ENCODE assay signal across 8 cellular contexts in genomic region chr14:90398315-90398811, GRCh38. TPM values are rescaled to one million over a fixed set of nuclear protein-coding genes. Genes with fewer than 3 reads are reported as not detected.
DNase-seq lines count a peak whose midpoint lies in the region; ATAC-seq lines count a peak whose summit lies in the region.

No MANE protein-coding gene starts in this region.

- peak; percentile 31 for DNase-seq in H4 (ENCODE audit: low spot score)
- DNase-seq in NCI-H146 (lab: John Stamatoyannopoulos, UW), result peak; percentile 73
- peak; percentile 72 for DNase-seq in activated CD4-positive, alpha-beta T cell treated with anti-CD3 and anti-CD28 coated beads for 48 hours
- peak; percentile 54 for DNase-seq in mesenchymal stem cell
- DNase-seq in stimulated activated CD8-positive, alpha-beta memory T cell treated with anti-CD3 and anti-CD28 coated beads, Interleukin-4, amount 100 ng/mL, for 24 hours (ENCODE audit: low read depth), result peak; percentile 32

- H3K9me3 ChIP-seq in ES-I3 (ENCODE audit: control insufficient read depth, insufficient read depth, low read length) (no peaks in the 10 kb centered on the region), mesenchymal stem cell (ENCODE audit: control insufficient read depth, low read length) (no peaks in the 10 kb centered on the region)

- no peak for ATAC-seq in GM21786 (IDR thresholded peaks at IDR 0.05; ENCODE audit: unreplicated experiment)

- H3K36me3 ChIP-seq in ES-I3 (ENCODE audit: insufficient read depth, low read length) (peaks cover 27% of the 10 kb centered on the region), mesenchymal stem cell (ENCODE audit: control insufficient read depth in 1 of 2, insufficient read depth in 2 of 2, low read depth in 1 of 2, low read length in 2 of 2) (peaks cover 17 to 32% of the 10 kb centered on the region in 2 experiments)

- H2BK15ac ChIP-seq in mesenchymal stem cell (ENCODE audit: low read depth, poor library complexity, severe bottlenecking), result peak overlapping the region; percentile 26

- no peak overlapping the region for H3K27ac ChIP-seq in mesenchymal stem cell (ENCODE audit: low read length, poor library complexity, severe bottlenecking)

- H3K23ac ChIP-seq in mesenchymal stem cell (ENCODE audit: low read length in 2 of 2), result peak overlapping the region in 1 of 2 experiments; percentile 89

- no peak overlapping the region for H2BK12ac ChIP-seq in mesenchymal stem cell (ENCODE audit: low read length in 2 of 2)

- no peak overlapping the region for H2BK5ac ChIP-seq in mesenchymal stem cell (ENCODE audit: low read depth, low read length, poor library complexity, severe bottlenecking)

- H3K18ac ChIP-seq in mesenchymal stem cell (ENCODE audit: low read depth in 1 of 2, low read length in 2 of 2), result peak overlapping the region; percentile 28 to 89

- H2AFZ ChIP-seq in mesenchymal stem cell (ENCODE audit: low read depth, low read length), result no peak overlapping the region

- H3K4me3 Mint-ChIP-seq in dendritic cell treated with granulocyte-macrophage colony-stimulating factor and Interleukin-4, amounts not matched to agents 40 ng/mL and 50 ng/mL, for 4 days, result peak overlapping the region; percentile 96

- H4K8ac ChIP-seq in mesenchymal stem cell (ENCODE audit: low read length), result no peak overlapping the region

- peaks cover 24% of the 10 kb centered on the region for H3K79me1 ChIP-seq in mesenchymal stem cell (replicated peaks; ENCODE audit: low read length, poor library complexity, severe bottlenecking)

- peaks cover 7% of the 10 kb centered on the region for H3K4me1 ChIP-seq in ES-I3 (ENCODE audit: insufficient read depth, low read length)
- peaks cover 7% of the 10 kb centered on the region for H3K4me1 ChIP-seq in mesenchymal stem cell (ENCODE audit: control insufficient read depth, insufficient read depth, low read depth, low read length)

- peak overlapping the region; percentile 98 for H3K4me2 ChIP-seq in mesenchymal stem cell (ENCODE audit: low read length, poor library complexity, severe bottlenecking)

- no peak overlapping the region for H4K91ac ChIP-seq in mesenchymal stem cell (ENCODE audit: low read length)

- H3K36me3 Mint-ChIP-seq in dendritic cell treated with granulocyte-macrophage colony-stimulating factor and Interleukin-4, amounts not matched to agents 40 ng/mL and 50 ng/mL, for 4 days (ENCODE audit: low read depth), result peaks cover 48% of the 10 kb centered on the region

- peak overlapping the region; percentile 16 to 53 for H3K4ac ChIP-seq in mesenchymal stem cell (ENCODE audit: low read depth in 1 of 2, low read length in 2 of 2)

- H3K4me1 Mint-ChIP-seq in dendritic cell treated with granulocyte-macrophage colony-stimulating factor and Interleukin-4, amounts not matched to agents 40 ng/mL and 50 ng/mL, for 4 days (ENCODE audit: low read depth), result peaks cover 38% of the 10 kb centered on the region

- H2AK5ac ChIP-seq in mesenchymal stem cell (ENCODE audit: low read length, severe bottlenecking), result no peak overlapping the region

- H2BK120ac ChIP-seq in mesenchymal stem cell (ENCODE audit: low read depth, low read length), result no peak overlapping the region

- intact Hi-C loops in dendritic cell treated with granulocyte-macrophage colony-stimulating factor and Interleukin-4, amounts not matched to agents 40 ng/mL and 50 ng/mL, for 4 days (cut with micrococcal nuclease), result loop anchor here (5.0 kb wide), 3 partner anchors 66 to 441 kb away; partner anchors contain the start of genes NRDE2 and TDP1

- H3K27me3 Mint-ChIP-seq in dendritic cell treated with granulocyte-macrophage colony-stimulating factor and Interleukin-4, amounts not matched to agents 40 ng/mL and 50 ng/mL, for 4 days, result peaks cover 1% of the 10 kb centered on the region

- no peaks in the 10 kb centered on the region for H3K9me3 Mint-ChIP-seq in dendritic cell treated with granulocyte-macrophage colony-stimulating factor and Interleukin-4, amounts not matched to agents 40 ng/mL and 50 ng/mL, for 4 days

- H3K4me3 ChIP-seq in mesenchymal stem cell (ENCODE audit: insufficient read depth in 1 of 2, low read depth in 1 of 2, low read length in 2 of 2), result peak overlapping the region; percentile 97 to 98

- 2% methylated on average over 31 of the region's 35 CpGs for WGBS in mesenchymal stem cell

- peak overlapping the region; percentile 96 for H3K27ac Mint-ChIP-seq in dendritic cell treated with granulocyte-macrophage colony-stimulating factor and Interleukin-4, amounts not matched to agents 40 ng/mL and 50 ng/mL, for 4 days

- peak overlapping the region; percentile 55 for H3K9ac ChIP-seq in ES-I3 (ENCODE audit: low read depth, low read length)
- peak overlapping the region; percentile 90 for H3K9ac ChIP-seq in mesenchymal stem cell (ENCODE audit: low read length)

- no peaks in the 10 kb centered on the region for H3K27me3 ChIP-seq in mesenchymal stem cell (ENCODE audit: control insufficient read depth in 1 of 2, insufficient read depth in 1 of 2, low read length in 2 of 2)

- H3K14ac ChIP-seq in mesenchymal stem cell (ENCODE audit: low read length in 2 of 2), result peak overlapping the region in 1 of 2 experiments; percentile 26

RNA-seq across cellular contexts. Expression of gene CALM1, which starts 1.5 kb away (rescaled TPM):
- total RNA-seq in H4 (2014; rRNA removed; shearing (Covaris generic)), result 271 and 291 TPM in 2 replicates
- 356 TPM for polyA plus RNA-seq in mesenchymal stem cell (2013, experiment 1 of 2)
- polyA plus RNA-seq in mesenchymal stem cell (2013, experiment 2 of 2), result 364 TPM
